28 cellular contexts compared by ENCODE assay signal in the genomic region with DNA sequence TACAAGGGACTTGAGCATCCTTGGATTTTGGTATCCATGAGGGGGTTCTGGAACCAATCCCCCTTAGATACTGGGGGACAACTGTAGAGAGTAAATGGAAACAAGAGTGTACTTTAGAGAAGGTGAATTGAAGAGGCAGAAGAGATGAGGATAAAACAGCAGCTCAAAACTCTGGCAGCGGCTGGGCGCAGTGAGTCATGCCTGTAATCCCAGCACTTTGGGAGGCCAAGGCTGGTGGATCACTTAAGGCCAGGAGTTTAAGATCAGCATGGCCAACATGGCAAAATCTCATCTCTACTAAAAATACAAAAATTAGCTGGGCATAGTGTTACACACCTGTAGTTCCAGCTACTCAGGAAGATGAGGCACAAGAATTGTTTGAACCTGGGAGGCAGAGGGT.
"Had no signal": no experiment of that assay in that cellular context is flagged by ENCODE, and none has a peak within 500 bp of the region (broad histone marks: within the 10 kb centered on the region; RNA-seq: fewer than 3 reads in every experiment).

No MANE protein-coding gene starts in this region.

- H3K4me1 Mint-ChIP-seq: activated B cell treated with CpG ODN at 0.5 μM for 24 hours; activated T-helper 17 cell treated with anti-CD3 and anti-CD28 coated beads, Interleukin-2, amount 50 U/mL, for 72 hours; T-helper 17 cell had no signal

- H3K27me3 Mint-ChIP-seq: activated B cell treated with CpG ODN at 0.5 μM for 24 hours; activated CD8-positive, alpha-beta T cell treated with anti-CD3 and anti-CD28 coated beads for 36 hours; activated naive CD8-positive, alpha-beta T cell; activated T-helper 17 cell treated with anti-CD3 and anti-CD28 coated beads, Interleukin-2, amount 50 U/mL, for 72 hours; effector memory CD8-positive, alpha-beta T cell; T-helper 17 cell had no signal

- H3K36me3 Mint-ChIP-seq: activated naive CD8-positive, alpha-beta T cell had no signal

- H3K27ac Mint-ChIP-seq: activated B cell treated with CpG ODN at 0.5 μM for 24 hours; activated CD8-positive, alpha-beta T cell treated with anti-CD3 and anti-CD28 coated beads for 36 hours; activated naive CD8-positive, alpha-beta T cell; activated T-helper 17 cell treated with anti-CD3 and anti-CD28 coated beads, Interleukin-2, amount 50 U/mL, for 72 hours; effector memory CD8-positive, alpha-beta T cell; T-helper 17 cell; T-helper 2 cell treated with Interferon-gamma antibody and Interleukin-4, amounts not matched to agents 5 μg/mL and 100 μg/mL, for 36 hours had no signal

- H3K27ac ChIP-seq: epithelial cell of prostate, WERI-Rb-1 had no signal

- ATAC-seq: activated CD4-positive, CD25-positive, alpha-beta regulatory T cell treated with anti-CD3 and anti-CD28 coated beads, Interleukin-2, amount 50 U/mL, for 24 hours; activated CD8-positive, alpha-beta T cell treated with anti-CD3 and anti-CD28 coated beads for 36 hours; activated T-cell treated with anti-CD3 and anti-CD28 coated beads, Interleukin-2, amount 50 U/mL, for 4 hours; activated T-helper 17 cell treated with anti-CD3 and anti-CD28 coated beads, Interleukin-2, amount 50 U/mL, for 72 hours; effector memory CD8-positive, alpha-beta T cell; T-helper 17 cell had no signal

- DNase-seq: activated B cell treated with CpG ODN at 0.5 μM for 24 hours; activated CD4-positive, alpha-beta T cell treated with anti-CD3 and anti-CD28 coated beads for 48 hours; activated CD4-positive, alpha-beta T cell treated with anti-CD3 and anti-CD28 coated beads, Interleukin-2, amount 50 U/mL, for 1 hour; activated CD4-positive, alpha-beta T cell treated with anti-CD3 and anti-CD28 coated beads, Interleukin-2, amount 50 U/mL, for 48 hours; activated CD8-positive, alpha-beta memory T cell treated with anti-CD3 and anti-CD28 coated beads for 24 hours; activated CD8-positive, alpha-beta T cell treated with anti-CD3 and anti-CD28 coated beads for 36 hours; activated effector memory CD4-positive, alpha-beta T cell treated with Interleukin-2 at 50 U/mL for 16 hours; activated gamma-delta T cell treated with Interleukin-2 at 50 U/mL for 16 hours; activated naive CD4-positive, alpha-beta T cell treated with anti-CD3 and anti-CD28 coated beads, Interleukin-2, amount 50 U/mL, for 16 hours; activated naive CD4-positive, alpha-beta T cell treated with Interleukin-2 at 50 U/mL for 16 hours; activated T-cell treated with anti-CD3 and anti-CD28 coated beads, Interleukin-2, amount 50 U/mL, for 4 hours; amniotic stem cell; anterior cingulate cortex; caudate nucleus; cortex of kidney; dermis blood vessel endothelial cell; effector CD4-positive, alpha-beta T cell; effector memory CD8-positive, alpha-beta T cell; foreskin fibroblast; head of caudate nucleus; T-helper 17 cell; T1000; WERI-Rb-1 had no signal

- H3K4me3 Mint-ChIP-seq: activated B cell treated with CpG ODN at 0.5 μM for 24 hours; activated CD8-positive, alpha-beta T cell treated with anti-CD3 and anti-CD28 coated beads for 36 hours; activated naive CD8-positive, alpha-beta T cell; activated T-cell treated with anti-CD3 and anti-CD28 coated beads, Interleukin-2, amount 50 U/mL, for 4 hours; activated T-helper 17 cell treated with anti-CD3 and anti-CD28 coated beads, Interleukin-2, amount 50 U/mL, for 72 hours; effector memory CD8-positive, alpha-beta T cell; T-helper 17 cell; T-helper 2 cell treated with Interferon-gamma antibody and Interleukin-4, amounts not matched to agents 5 μg/mL and 100 μg/mL, for 36 hours had no signal

- H3K36me3 ChIP-seq: WERI-Rb-1 had no signal
